27 cellular contexts compared by ENCODE assay signal in genomic region chr11:126198648-126199047, GRCh38.
"Had no signal": no experiment of that assay in that cellular context is flagged by ENCODE, and none has a peak within 500 bp of the region (broad histone marks: within the 10 kb centered on the region; RNA-seq: fewer than 3 reads in every experiment).

No MANE protein-coding gene starts in this region.

- H3K9me3 Mint-ChIP-seq: natural killer cell treated with Interleukin-12 subunit alpha and Interleukin-12 subunit beta and Interleukin-15 and Interleukin-18, amount 100 ng/mL, for 72 hours; neural crest cell; stimulated activated effector memory CD8-positive, alpha-beta T cell treated with anti-CD3 and anti-CD28 coated beads, Interleukin-12 subunit alpha, Interleukin-12 subunit beta, amount 100 ng/mL, for 72 hours; type B pancreatic cell had no signal

- H3K27ac ChIP-seq: heart left ventricle, left lung, lower lobe of right lung, pancreas, suprapubic skin, tibial nerve, uterus had no signal

- H3K4me1 ChIP-seq: left lung, lower lobe of right lung, pancreas, uterus had no signal

- ATAC-seq: heart left ventricle; left colon; left lung; lower lobe of right lung; naive thymus-derived CD4-positive, alpha-beta T cell; natural killer cell treated with Interleukin-12 subunit alpha and Interleukin-12 subunit beta and Interleukin-15 and Interleukin-18, amount 100 ng/mL, for 72 hours; pancreas; right cardiac atrium; sciatic nerve; stimulated activated effector memory CD8-positive, alpha-beta T cell treated with anti-CD3 and anti-CD28 coated beads, Interleukin-12 subunit alpha, Interleukin-12 subunit beta, amount 100 ng/mL, for 72 hours had no signal

- H3K27ac Mint-ChIP-seq: immature natural killer cell; mesothelial cell of epicardium; natural killer cell treated with Interleukin-12 subunit alpha and Interleukin-12 subunit beta and Interleukin-15 and Interleukin-18, amount 100 ng/mL, for 72 hours; stimulated activated naive CD8-positive, alpha-beta T cell treated with anti-CD3 and anti-CD28 coated beads, Interleukin-15, Interleukin-2, amounts not matched to agents 100 ng/mL and 50 ng/mL, for 24 hours; type B pancreatic cell had no signal

- DNase-seq: heart left ventricle; hypothalamus; immature natural killer cell; kidney; left colon; left lung; lower lobe of right lung; mammary epithelial cell; mesendoderm; naive thymus-derived CD4-positive, alpha-beta T cell; retina; right cardiac atrium; small intestine; stimulated activated CD4-positive, alpha-beta T cell treated with anti-CD3 and anti-CD28 coated beads, Interleukin-1b, Interleukin-23, amount 100 ng/mL, for 48 hours; stimulated activated CD4-positive, alpha-beta T cell treated with anti-CD3 and anti-CD28 coated beads, Interleukin-4, amount 100 ng/mL, for 1 hour; stimulated activated naive CD4-positive, alpha-beta T cell; uterus had no signal

- H3K9me3 ChIP-seq: lower lobe of right lung, pancreas, suprapubic skin, tibial nerve, uterus had no signal

- H3K27me3 ChIP-seq: heart left ventricle, left lung, pancreas, suprapubic skin, tibial nerve, uterus had no signal

- H3K4me3 ChIP-seq: heart left ventricle, left lung, lower lobe of right lung, pancreas, suprapubic skin, tibial nerve, uterus had no signal

- H3K36me3 ChIP-seq: uterus had no signal
